Comparison of ENCODE assay signal across 12 cellular contexts in genomic region chr7:108311446-108312168, GRCh38.
DNase-seq lines count a peak whose midpoint lies in the region; ATAC-seq and TF ChIP-seq lines count a peak whose summit lies in the region.
"Had no signal": no experiment of that assay in that cellular context is flagged by ENCODE, and none has a peak within 500 bp of the region (broad histone marks: within the 10 kb centered on the region; RNA-seq: fewer than 3 reads in every experiment).

No MANE protein-coding gene starts in this region.

- H3K27ac ChIP-seq in brain microvascular endothelial cell, result peak overlapping the region; percentile 86
- peak overlapping the region; percentile 58 for H3K27ac ChIP-seq in suprapubic skin
- H3K27ac ChIP-seq: body of pancreas had no signal

- H3K27me3 ChIP-seq in brain microvascular endothelial cell (replicated peaks) (no peaks in the 10 kb centered on the region), suprapubic skin (no peaks in the 10 kb centered on the region)
- H3K27me3 ChIP-seq: body of pancreas, left lung had no signal

- no peaks in the 10 kb centered on the region for H3K36me3 ChIP-seq in brain microvascular endothelial cell (replicated peaks)
- no peaks in the 10 kb centered on the region for H3K36me3 ChIP-seq in suprapubic skin
- H3K36me3 ChIP-seq: left lung had no signal

- TF ChIP-seq CTCF in brain microvascular endothelial cell (IDR thresholded peaks at IDR 0.05; ENCODE audit: low read depth, low read length, missing control alignments) (no peak), suprapubic skin (IDR thresholded peaks at IDR 0.05) (no peak)

- no peak overlapping the region for H3K4me3 ChIP-seq in brain microvascular endothelial cell (ENCODE audit: low read depth, low read length)
- H3K4me3 ChIP-seq in suprapubic skin, result no peak overlapping the region
- H3K4me3 ChIP-seq: body of pancreas, left lung had no signal

- H3K4me1 ChIP-seq in suprapubic skin, result peaks cover 14% of the 10 kb centered on the region
- H3K4me1 ChIP-seq: left lung had no signal

- TF ChIP-seq POLR2A in suprapubic skin (IDR thresholded peaks at IDR 0.05) (no peak), erythroblast (IDR thresholded peaks at IDR 0.05; ENCODE audit: low read length) (no peak)

- 89% methylated on average over 3 of the region's 3 CpGs for WGBS in suprapubic skin

- H3K9me3 ChIP-seq in suprapubic skin, result no peaks in the 10 kb centered on the region
- H3K9me3 ChIP-seq: body of pancreas, left lung had no signal

- DNase-seq in activated naive CD4-positive, alpha-beta T cell treated with anti-CD3 and anti-CD28 coated beads, Interleukin-2, amount 50 U/mL, for 72 hours (ENCODE audit: low spot score in 2 of 2), result no peak
- no peak for DNase-seq in activated naive CD4-positive, alpha-beta T cell treated with anti-CD3 and anti-CD28 coated beads, Interleukin-2, amount 50 U/mL, for 16 hours
- DNase-seq in brain microvascular endothelial cell (peak; percentile 32), suprapubic skin (ENCODE audit: low spot score in 2 of 2) (no peak), superior temporal gyrus (ENCODE audit: extremely low spot score) (no peak), erythroblast (lab: John Stamatoyannopoulos, UW) (no peak)
- no peak for DNase-seq in activated CD4-positive, alpha-beta T cell treated with anti-CD3 and anti-CD28 coated beads for 4 hours
- DNase-seq: body of pancreas, left lung, NCI-H2081, T1000 had no signal

- no peaks in the 10 kb centered on the region for H3K9me3 Mint-ChIP-seq in activated naive CD4-positive, alpha-beta T cell treated with anti-CD3 and anti-CD28 coated beads, Interleukin-2, amount 50 U/mL, for 72 hours

- no peaks in the 10 kb centered on the region for H3K36me3 Mint-ChIP-seq in activated naive CD4-positive, alpha-beta T cell treated with anti-CD3 and anti-CD28 coated beads, Interleukin-2, amount 50 U/mL, for 72 hours

- peak; percentile 70 to 91 for ATAC-seq in activated naive CD4-positive, alpha-beta T cell treated with anti-CD3 and anti-CD28 coated beads, Interleukin-2, amount 50 U/mL, for 72 hours
- peak; percentile 59 for ATAC-seq in HG03354 (IDR thresholded peaks at IDR 0.05; ENCODE audit: poor library complexity, severe bottlenecking, unreplicated experiment)
- ATAC-seq: body of pancreas, left lung had no signal

- no peak for TF ChIP-seq EP300 in suprapubic skin (IDR thresholded peaks at IDR 0.05)

- in situ Hi-C loops in brain microvascular endothelial cell (cut with HindIII; ENCODE audit: low pct_ligation_motif_present, low sequenced_read_pairs), result no loop called here

- peak overlapping the region in 1 of 2 donors; percentile 55 for H3K27ac Mint-ChIP-seq in activated naive CD4-positive, alpha-beta T cell treated with anti-CD3 and anti-CD28 coated beads, Interleukin-2, amount 50 U/mL, for 72 hours
